Comparison of ENCODE assay signal across 8 cellular contexts in the genomic region with DNA sequence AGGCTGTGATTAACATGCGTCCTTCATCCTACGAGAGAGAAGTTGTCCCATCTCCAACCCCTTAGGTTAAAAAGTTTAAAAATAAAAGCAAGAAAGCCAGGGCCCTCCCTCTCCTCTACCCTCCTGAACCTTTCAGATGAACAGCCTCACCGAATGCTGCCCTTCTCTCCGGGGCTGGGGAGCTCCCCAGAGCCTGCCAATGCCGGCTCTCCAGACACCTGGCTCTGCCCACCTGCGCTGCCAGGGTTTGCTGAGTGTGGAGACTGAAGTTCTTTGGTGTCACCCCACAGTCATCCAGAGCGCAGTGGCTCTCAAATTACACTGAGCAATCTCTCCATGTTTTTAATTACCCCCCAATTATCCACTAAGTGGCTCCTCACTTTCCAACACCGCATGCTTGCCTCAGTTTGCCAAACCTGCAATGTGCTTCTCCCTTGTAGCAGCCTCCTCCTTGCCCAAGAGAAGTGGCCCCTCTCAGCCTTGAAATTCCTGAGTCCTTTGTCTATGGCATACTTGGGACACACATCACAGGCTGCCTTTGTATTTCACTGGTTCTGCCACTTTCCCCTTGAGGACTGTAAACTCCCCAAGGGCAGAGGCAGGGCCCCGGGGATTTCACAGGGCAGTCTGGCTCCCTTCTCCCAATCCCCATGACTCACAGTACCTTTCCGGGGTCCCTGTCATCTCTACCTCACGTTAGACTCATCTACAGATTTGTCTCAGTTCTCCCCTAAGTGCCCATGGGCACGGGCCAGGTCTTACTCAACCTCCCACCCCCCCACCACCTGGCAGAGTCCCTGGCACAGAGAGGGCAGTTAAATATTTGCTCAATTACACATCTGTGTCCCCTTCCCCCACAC. TPM values are rescaled to one million over a fixed set of nuclear protein-coding genes. Genes with fewer than 3 reads are reported as not detected.
DNase-seq lines count a peak whose midpoint lies in the region; ATAC-seq and TF ChIP-seq lines count a peak whose summit lies in the region.

No MANE protein-coding gene starts in this region.

- DNase-seq in NCI-H146 (lab: John Stamatoyannopoulos, UW) (peak; percentile 57), NCI-H146 treated with DMSO at 0.1 percent for 48 hours (lab: John Stamatoyannopoulos, UW; ENCODE audit: unreplicated experiment) (no peak), Peyer's patch (peak; percentile 31 to 70 (median 66)), amniotic epithelial cell (ENCODE audit: low read depth) (peak; percentile 37), UCSD-AML1 (lab: John Stamatoyannopoulos, UW; ENCODE audit: unreplicated experiment) (no peak)
- DNase-seq in stimulated activated CD4-positive, alpha-beta T cell treated with anti-CD3 and anti-CD28 coated beads, Interleukin-15, amount 100 ng/mL, for 24 hours = peak; percentile 81

- no peak for ATAC-seq in GM21717 (IDR thresholded peaks at IDR 0.05; ENCODE audit: unreplicated experiment)

- peak overlapping the region; percentile 51 for H3K9ac ChIP-seq in iPS-18a (ENCODE audit: low read length)

- H3K27ac ChIP-seq in Peyer's patch (peak overlapping the region; percentile 99 to 100 (median 99)), iPS-18a (ENCODE audit: low read length) (peak overlapping the region; percentile 32)

- no peaks in the 10 kb centered on the region for H3K27me3 ChIP-seq in Peyer's patch
- H3K27me3 ChIP-seq in iPS-18a (ENCODE audit: control insufficient read depth, insufficient read depth, low read length) = no peaks in the 10 kb centered on the region

- H3K9me3 ChIP-seq in Peyer's patch (no peaks in the 10 kb centered on the region), iPS-18a (ENCODE audit: control insufficient read depth, low read depth, low read length) (no peaks in the 10 kb centered on the region)

- H3K36me3 ChIP-seq in Peyer's patch (peaks cover 0 to 6% (median 0%) of the 10 kb centered on the region in 3 donors), iPS-18a (ENCODE audit: control insufficient read depth, low read depth, low read length) (no peaks in the 10 kb centered on the region)

- H3K4me1 ChIP-seq in Peyer's patch (peaks cover 0 to 48% (median 18%) of the 10 kb centered on the region in 4 donors), iPS-18a (ENCODE audit: control insufficient read depth, low read depth, low read length) (peaks cover 25% of the 10 kb centered on the region)

- no peak for TF ChIP-seq POLR2A in Peyer's patch (IDR thresholded peaks at IDR 0.05)

- TF ChIP-seq CTCF in Peyer's patch (IDR thresholded peaks at IDR 0.05) = no peak

- H3K4me3 ChIP-seq in Peyer's patch = peak overlapping the region; percentile 83 to 100 (median 96)
- H3K4me3 ChIP-seq in iPS-18a (ENCODE audit: low read length) = peak overlapping the region; percentile 60

RNA-seq across cellular contexts. Expression of a gene that starts 2.0 kb away (rescaled TPM):
- total RNA-seq in Peyer's patch = 100 to 1,000 TPM; 337 to 553 (median 433) TPM

Comparison
In these comparisons a context has a peak if more than half of its experiments do, and no peak if none do; other contexts are left out.
1. DNase-seq: peak in NCI-H146 (single experiment), Peyer's patch (3 of 3), amniotic epithelial cell (single experiment) and stimulated activated CD4-positive, alpha-beta T cell treated with anti-CD3 and anti-CD28 coated beads, Interleukin-15, amount 100 ng/mL, for 24 hours (single experiment); none in NCI-H146 treated with DMSO at 0.1 percent for 48 hours (single experiment) and UCSD-AML1 (single experiment).